ENCODE assay signal across 12 cellular contexts in genomic region chr11:134140961-134141490, GRCh38.
"Had no signal": no experiment of that assay in that cellular context is flagged by ENCODE, and none has a peak within 500 bp of the region (broad histone marks: within the 10 kb centered on the region; RNA-seq: fewer than 3 reads in every experiment).

No MANE protein-coding gene starts in this region.

- H3K36me3 ChIP-seq: transverse colon had no signal

- H3K9me3 ChIP-seq: mucosa of descending colon, thoracic aorta, transverse colon had no signal

- H3K27ac ChIP-seq: foreskin keratinocyte, skin epidermis, thoracic aorta had no signal

- H3K4me3 ChIP-seq: mucosa of descending colon, skin epidermis, thoracic aorta, transverse colon had no signal

- ATAC-seq: foreskin keratinocyte; mucosa of descending colon; naive thymus-derived CD8-positive, alpha-beta T cell; sciatic nerve had no signal

- H3K27me3 ChIP-seq: foreskin keratinocyte, transverse colon had no signal

- DNase-seq: foreskin keratinocyte; immature natural killer cell; mucosa of descending colon; naive thymus-derived CD8-positive, alpha-beta T cell; posterior cingulate gyrus; stimulated activated CD4-positive, alpha-beta T cell treated with anti-CD3 and anti-CD28 coated beads, Interleukin-2, amount 100 ng/mL, for 24 hours; stimulated activated CD4-positive, alpha-beta T cell treated with anti-CD3 and anti-CD28 coated beads, Interleukin-4, amount 100 ng/mL, for 4 hours; stimulated activated naive CD4-positive, alpha-beta T cell treated with Interleukin-2 at 50 U/mL for 16 hours; transverse colon had no signal

- H3K4me1 ChIP-seq: foreskin keratinocyte had no signal
